1 cellular context compared by ENCODE assay signal in genomic region chr1:22670352-22670964, GRCh38.
A peak's percentile ranks its signal among the peaks of the same experiment; 100 is the strongest.
TF ChIP-seq lines count a peak whose summit lies in the region.

No MANE protein-coding gene starts in this region.

TF ChIP-seq in HepG2, 621 proteins besides CTCF, POLR2A, EP300 and RAD21:
- TF ChIP-seq ZNF556 (CRISPR knock-in tag; IDR thresholded peaks at IDR 0.05; ENCODE audit: borderline replicate concordance) = no peak
- peak; percentile 57; the same call in 1 of the 2 replicates for TF ChIP-seq ZKSCAN1 (IDR thresholded peaks at IDR 0.05; ENCODE audit: low read length)
